In the genomic region with DNA sequence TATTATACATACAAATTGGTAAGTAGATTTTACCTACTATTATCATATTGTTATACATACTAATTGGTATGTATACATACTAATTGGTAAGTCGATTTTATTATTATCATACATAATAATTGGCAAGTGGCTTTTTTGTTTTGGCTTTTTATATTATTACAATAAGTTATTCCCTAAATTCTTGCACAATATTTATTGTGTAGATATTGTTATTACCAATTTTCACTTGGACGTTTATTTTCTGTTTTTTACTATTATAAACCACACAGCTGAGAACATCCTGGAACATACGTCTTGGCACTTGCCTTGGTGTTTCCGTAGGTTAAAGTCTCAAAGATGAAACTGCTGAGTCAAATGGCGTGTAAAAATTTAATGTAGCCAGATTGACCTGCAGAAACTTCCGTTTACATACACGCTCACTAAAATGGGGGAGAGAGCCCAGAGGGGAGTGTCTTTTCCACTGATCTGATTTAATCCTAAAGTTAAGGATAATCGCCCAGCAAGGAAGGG, we compare ENCODE assay signal across 8 cellular contexts. TPM values are rescaled to one million over a fixed set of nuclear protein-coding genes. Genes with fewer than 3 reads are reported as not detected.
DNase-seq lines count a peak whose midpoint lies in the region; ATAC-seq and TF ChIP-seq lines count a peak whose summit lies in the region.

No MANE protein-coding gene starts in this region.

- intact Hi-C loops in heart right ventricle (cut with DNase I) (loop anchor here in 4 of 10 donors (5.0 kb wide), 1 partner anchor 36 kb away; no protein-coding TSS in a partner anchor), Right ventricle myocardium inferior (cut with DNase I) (loop anchor here (5.0 kb wide), 1 partner anchor 101 kb away; no protein-coding TSS in a partner anchor)

- TF ChIP-seq CTCF in heart right ventricle (IDR thresholded peaks at IDR 0.05) (no peak), brain microvascular endothelial cell (IDR thresholded peaks at IDR 0.05; ENCODE audit: low read depth, low read length, missing control alignments) (no peak)

- peaks cover 0 to 22% (median 10%) of the 10 kb centered on the region in 9 donors for H3K4me1 ChIP-seq in heart right ventricle
- peaks cover 30% of the 10 kb centered on the region for H3K4me1 ChIP-seq in mononuclear cell (ENCODE audit: insufficient read depth, low read length)

- no peaks in the 10 kb centered on the region for H3K9me3 ChIP-seq in heart right ventricle
- no peaks in the 10 kb centered on the region for H3K9me3 ChIP-seq in mononuclear cell (ENCODE audit: low read depth, low read length)

- H3K27ac ChIP-seq in heart right ventricle (peak overlapping the region; percentile 87 to 97 (median 92)), brain microvascular endothelial cell (peak overlapping the region; percentile 83)

- peak overlapping the region; percentile 67 to 92 (median 74) for H3K4me3 ChIP-seq in heart right ventricle
- H3K4me3 ChIP-seq in brain microvascular endothelial cell (ENCODE audit: low read depth, low read length), result peak overlapping the region; percentile 80
- peak overlapping the region; percentile 80 for H3K4me3 ChIP-seq in mononuclear cell (ENCODE audit: low read length)

- no peaks in the 10 kb centered on the region for H3K27me3 ChIP-seq in heart right ventricle
- H3K27me3 ChIP-seq in brain microvascular endothelial cell (replicated peaks), result no peaks in the 10 kb centered on the region
- H3K27me3 ChIP-seq in mononuclear cell (ENCODE audit: insufficient read depth, low read length), result no peaks in the 10 kb centered on the region

- DNase-seq in heart right ventricle (no peak), Right ventricle myocardium inferior (ENCODE audit: missing footprints) (no peak), brain microvascular endothelial cell (no peak), NAMALWA (ENCODE audit: low spot score) (no peak), DMS114 treated with DMSO at 0.1 percent for 48 hours (lab: John Stamatoyannopoulos, UW; ENCODE audit: unreplicated experiment) (no peak), foreskin melanocyte (no peak)

- no peaks in the 10 kb centered on the region for H3K36me3 ChIP-seq in heart right ventricle
- no peaks in the 10 kb centered on the region for H3K36me3 ChIP-seq in brain microvascular endothelial cell (replicated peaks)

- no peak for TF ChIP-seq RAD21 in Ishikawa (IDR thresholded peaks at IDR 0.05; ENCODE audit: low read depth)

- ATAC-seq in heart right ventricle (no peak), Right ventricle myocardium inferior (no peak)

- in situ Hi-C loops in brain microvascular endothelial cell (cut with HindIII; ENCODE audit: low pct_ligation_motif_present, low sequenced_read_pairs), result no loop called here

- no peak for TF ChIP-seq EP300 in Ishikawa (IDR thresholded peaks at IDR 0.05; ENCODE audit: borderline replicate concordance)

- 7 to 8% methylated on average over 8 of the region's 8 CpGs for WGBS in heart right ventricle, 2 donors

TF ChIP-seq in Ishikawa, 13 proteins besides CTCF, POLR2A, EP300 and RAD21:
- TF ChIP-seq CREB1 (IDR thresholded peaks at IDR 0.05; ENCODE audit: low read depth) (no peak), TAF1 (IDR thresholded peaks at IDR 0.05; ENCODE audit: low read depth) (0 out of 2 replicates have a peak, but pooled peaks have one; percentile 4), ZBTB7A (IDR thresholded peaks at IDR 0.05; ENCODE audit: low read depth) (no peak), YY1 (IDR thresholded peaks at IDR 0.05; ENCODE audit: low read depth) (no peak; the same call in 1 of the 2 replicates)

RNA-seq across cellular contexts. Expression of gene GNGT2, which starts 18.9 kb away (rescaled TPM):
- 1 to 10 TPM in 5 of 10 donors, under 1 TPM in 4, not detected in 1; 0.32 to 2.6 (median 1.3) TPM for total RNA-seq in heart right ventricle
- 1 to 10 TPM; 2.7 to 4.6 TPM for polyA plus RNA-seq in heart right ventricle
- 2.5 TPM for total RNA-seq in Right ventricle myocardium inferior
- 3.3 TPM for total RNA-seq in mononuclear cell

RNA-seq across cellular contexts. Expression of gene ABI3, which starts 19.0 kb away (rescaled TPM):
- total RNA-seq in heart right ventricle (10 to 100 TPM in 1 of 10 donors, 1 to 10 TPM in 9; 2.3 to 10.8 (median 4.8) TPM), Right ventricle myocardium inferior (6.3 TPM), mononuclear cell (6.3 TPM)
- polyA plus RNA-seq in heart right ventricle, result 10 to 100 TPM in 1 of 2 donors, 1 to 10 TPM in 1; 6.2 to 10.3 TPM

RNA-seq across cellular contexts. Expression of gene PHOSPHO1, which starts 39.1 kb away (rescaled TPM):
- total RNA-seq in heart right ventricle, result 1 to 10 TPM in 4 of 10 donors, under 1 TPM in 6; 0.14 to 1.9 (median 0.49) TPM
- 1 to 10 TPM in 1 of 2 donors, under 1 TPM in 1; 0.52 to 1.1 TPM for polyA plus RNA-seq in heart right ventricle
- total RNA-seq in Right ventricle myocardium inferior, result 0.78 TPM
- 0.21 TPM for total RNA-seq in mononuclear cell

RNA-seq across cellular contexts. Expression of gene B4GALNT2, which starts 58.9 kb away (rescaled TPM):
- total RNA-seq in heart right ventricle (under 1 TPM in 2 of 10 donors, not detected in 8; 0.02 TPM), Right ventricle myocardium inferior (not detected), mononuclear cell (under 0.01 TPM)
- not detected for polyA plus RNA-seq in heart right ventricle
